Comparison of ENCODE assay signal across 23 cellular contexts in the genomic region with DNA sequence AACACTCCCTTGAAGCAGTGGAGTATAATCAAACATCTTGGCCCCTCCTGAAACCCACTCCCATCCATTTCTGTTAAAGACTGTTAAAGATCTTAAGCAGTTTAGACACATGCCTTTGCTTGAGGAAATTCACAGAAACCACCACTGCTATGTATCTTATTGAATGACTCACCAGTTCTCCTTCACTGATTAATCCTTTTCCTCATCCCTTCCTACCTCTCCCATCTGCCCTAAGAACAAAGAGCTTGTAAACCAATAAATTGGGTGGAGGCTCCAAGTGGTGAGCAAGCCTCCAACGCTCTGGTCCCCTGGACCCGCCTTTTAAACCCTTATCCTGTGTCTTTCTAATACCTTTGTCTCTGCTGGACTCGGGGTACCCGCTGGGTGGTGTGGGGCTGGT.
A peak's percentile ranks its signal among the peaks of the same experiment; 100 is the strongest.
DNase-seq lines count a peak whose midpoint lies in the region; ATAC-seq and TF ChIP-seq lines count a peak whose summit lies in the region.
"Had no signal": no experiment of that assay in that cellular context is flagged by ENCODE, and none has a peak within 500 bp of the region (broad histone marks: within the 10 kb centered on the region; RNA-seq: fewer than 3 reads in every experiment).

No MANE protein-coding gene starts in this region.

- no peaks in the 10 kb centered on the region for H3K27me3 ChIP-seq in breast epithelium
- no peaks in the 10 kb centered on the region for H3K27me3 ChIP-seq in foreskin keratinocyte
- H3K27me3 ChIP-seq: colonic mucosa, gastroesophageal sphincter had no signal

- intact Hi-C loops in MCF 10A (cut with micrococcal nuclease) (no loop called here), breast epithelium (cut with DNase I; ENCODE audit: low total_unique reads) (no loop called here)

- CTCF ChIA-PET in MCF 10A (lab: Yijun Ruan, JAX) = interaction anchor here (0.6 kb wide), 1 partner anchor 760 kb away, joined by 3 read pairs; no protein-coding TSS in a partner anchor

- POLR2A ChIA-PET in MCF 10A (lab: Yijun Ruan, JAX) = no interaction called here

- H3K36me3 Mint-ChIP-seq in MCF 10A (ENCODE audit: insufficient read depth, unreplicated experiment) = no peaks in the 10 kb centered on the region
- H3K36me3 Mint-ChIP-seq: mesothelial cell of epicardium had no signal

- TF ChIP-seq POLR2A in breast epithelium (IDR thresholded peaks at IDR 0.05) = no peak

- no peak overlapping the region for H3K4me3 Mint-ChIP-seq in MCF 10A (ENCODE audit: unreplicated experiment)
- H3K4me3 Mint-ChIP-seq: mesothelial cell of epicardium; natural killer cell treated with Interleukin-12 subunit alpha and Interleukin-12 subunit beta and Interleukin-15 and Interleukin-18, amount 100 ng/mL, for 72 hours had no signal

- peaks cover 5% of the 10 kb centered on the region for H3K4me1 Mint-ChIP-seq in MCF 10A (ENCODE audit: insufficient read depth, unreplicated experiment)

- no peaks in the 10 kb centered on the region for H3K36me3 ChIP-seq in breast epithelium
- H3K36me3 ChIP-seq: colonic mucosa, gastroesophageal sphincter had no signal

- H3K27ac ChIP-seq in breast epithelium (no peak overlapping the region), foreskin keratinocyte (no peak overlapping the region)
- H3K27ac ChIP-seq: C4-2B, colonic mucosa, gastroesophageal sphincter, skin epidermis had no signal

- no peak overlapping the region for H3K27ac Mint-ChIP-seq in MCF 10A (ENCODE audit: low read depth, unreplicated experiment)
- H3K27ac Mint-ChIP-seq: mesothelial cell of epicardium; natural killer cell treated with Interleukin-12 subunit alpha and Interleukin-12 subunit beta and Interleukin-15 and Interleukin-18, amount 100 ng/mL, for 72 hours had no signal

- peak; percentile 5 for DNase-seq in MCF 10A (ENCODE audit: unreplicated experiment)
- DNase-seq in breast epithelium (ENCODE audit: low spot score in 2 of 2) = no peak
- peak; percentile 23 for DNase-seq in astrocyte of the hippocampus (ENCODE audit: low read depth, low spot score)
- DNase-seq in foreskin keratinocyte = peak in 1 of 2 donors; percentile 66
- DNase-seq in activated CD4-positive, alpha-beta T cell treated with anti-CD3 and anti-CD28 coated beads for 4 hours = no peak
- DNase-seq in stimulated activated naive CD4-positive, alpha-beta T cell (lab: John Stamatoyannopoulos, UW) = no peak
- DNase-seq: activated CD4-positive, alpha-beta T cell treated with anti-CD3 and anti-CD28 coated beads, Interleukin-2, amount 50 U/mL, for 4 hours; activated naive CD4-positive, alpha-beta T cell; aorta; colonic mucosa; DMS 273 treated with DMSO at 0.1 percent for 48 hours; KG1; NCI-H1092; NCI-H69; SIG-M5; stimulated activated CD4-positive, alpha-beta T cell treated with anti-CD3 and anti-CD28 coated beads, Interleukin-2, amount 100 ng/mL, for 48 hours had no signal

- no peaks in the 10 kb centered on the region for H3K9me3 ChIP-seq in breast epithelium
- H3K9me3 ChIP-seq: colonic mucosa, gastroesophageal sphincter had no signal

- ATAC-seq in foreskin keratinocyte (peak; percentile 68), HG02610 (IDR thresholded peaks at IDR 0.05; ENCODE audit: unreplicated experiment) (no peak), HG03095 (IDR thresholded peaks at IDR 0.05; ENCODE audit: unreplicated experiment) (no peak)
- ATAC-seq: gastroesophageal sphincter; natural killer cell treated with Interleukin-12 subunit alpha and Interleukin-12 subunit beta and Interleukin-15 and Interleukin-18, amount 100 ng/mL, for 72 hours had no signal

- H3K4me1 ChIP-seq in breast epithelium (no peaks in the 10 kb centered on the region), foreskin keratinocyte (no peaks in the 10 kb centered on the region)
- H3K4me1 ChIP-seq: colonic mucosa, gastroesophageal sphincter had no signal

- H3K4me3 ChIP-seq in breast epithelium = no peak overlapping the region
- H3K4me3 ChIP-seq: colonic mucosa, gastroesophageal sphincter, skin epidermis had no signal

- no peak for TF ChIP-seq CTCF in MCF 10A (IDR thresholded peaks at IDR 0.05; ENCODE audit: unreplicated experiment)
- no peak for TF ChIP-seq CTCF in breast epithelium (IDR thresholded peaks at IDR 0.05)
- TF ChIP-seq CTCF in foreskin keratinocyte (conservative IDR thresholded peaks at IDR 0.05) = no peak

- no TSS peak for BruUV-seq in MCF 10A (replicated peaks; lab: Mats Ljungman, UMichigan)

- H3K27me3 Mint-ChIP-seq in MCF 10A (ENCODE audit: insufficient read depth, unreplicated experiment) = peaks cover 30% of the 10 kb centered on the region
- H3K27me3 Mint-ChIP-seq: natural killer cell treated with Interleukin-12 subunit alpha and Interleukin-12 subunit beta and Interleukin-15 and Interleukin-18, amount 100 ng/mL, for 72 hours had no signal

- no peaks in the 10 kb centered on the region for H3K9me3 Mint-ChIP-seq in MCF 10A (ENCODE audit: unreplicated experiment)

Comparison
In these comparisons a context has a peak if more than half of its experiments do, and no peak if none do; other contexts are left out.
1. DNase-seq: peak in MCF 10A (single experiment) and astrocyte of the hippocampus (single experiment); none in breast epithelium (0 of 2), activated CD4-positive, alpha-beta T cell treated with anti-CD3 and anti-CD28 coated beads for 4 hours (0 of 2) and stimulated activated naive CD4-positive, alpha-beta T cell (0 of 6).